ENCODE assay signal across 8 cellular contexts in genomic region chr17:43418441-43419374, GRCh38. TPM values are rescaled to one million over a fixed set of nuclear protein-coding genes. Genes with fewer than 3 reads are reported as not detected.
DNase-seq lines count a peak whose midpoint lies in the region; ATAC-seq and TF ChIP-seq lines count a peak whose summit lies in the region.

No MANE protein-coding gene starts in this region.

- peak overlapping the region in 1 of 2 experiments; percentile 33; a peak in 1 of 4 replicates for H3K4me3 ChIP-seq in HCT116 (replicated peaks in 1 of 2; ENCODE audit: low read depth in 1 of 2, low read length in 2 of 2)
- H3K4me3 ChIP-seq in brain microvascular endothelial cell (ENCODE audit: low read depth, low read length), result peak overlapping the region; percentile 34
- H3K4me3 ChIP-seq in vagina, result peak overlapping the region in 1 of 2 donors; percentile 7

- RAD21 ChIA-PET in HCT116 (lab: Charles Lee; ENCODE audit: low non-redundant PET in 1 of 2, low total read pairs in 2 of 2, uncharacterized antibody in 2 of 2, unreplicated experiment in 2 of 2), result no interaction called here

- DNase-seq in HCT116 (ENCODE audit: low read depth, low spot score) (peak; percentile 55), NCI-H446 treated with DMSO at 0.1 percent for 48 hours (lab: John Stamatoyannopoulos, UW) (peak; percentile 75), brain microvascular endothelial cell (peak; percentile 93), kidney tubule cell (ENCODE audit: low spot score) (peak; percentile 82), vagina (ENCODE audit: extremely low spot score in 2 of 2) (no peak)
- DNase-seq in effector CD4-positive, alpha-beta T cell, result no peak

- peak overlapping the region; percentile 19; the same call in 1 of the 2 replicates for H3K9ac ChIP-seq in HCT116 (ENCODE audit: low read length)

- POLR2A ChIA-PET in HCT116 (lab: Charles Lee), result interaction anchor here (0.9 to 3.1 kb wide), 4 partner anchors 15 to 49 kb away, joined by 3 to 8 read pairs (median 3); partner anchors contain the start of gene ARL4D

- peak overlapping the region; percentile 73 for H3K4me2 ChIP-seq in HCT116 (ENCODE audit: low read length)

- BruUV-seq in HCT116 (replicated peaks; lab: Mats Ljungman, UMichigan), result no TSS peak

- no peak for TF ChIP-seq CTCF in HCT116 (IDR thresholded peaks at IDR 0.05 in 2 of 3, conservative IDR thresholded peaks at IDR 0.05 in 1 of 3; ENCODE audit: borderline replicate concordance in 1 of 3, insufficient read depth in 1 of 3, low read depth in 2 of 3, low read length in 2 of 3)
- peak; percentile 28 for TF ChIP-seq CTCF in brain microvascular endothelial cell (IDR thresholded peaks at IDR 0.05; ENCODE audit: low read depth, low read length, missing control alignments)
- no peak for TF ChIP-seq CTCF in vagina (IDR thresholded peaks at IDR 0.05)

- TF ChIP-seq POLR2A in HCT116 (IDR thresholded peaks at IDR 0.05; ENCODE audit: borderline replicate concordance, extremely low read depth, insufficient read depth, insufficient read length), result no peak
- TF ChIP-seq POLR2A in vagina (IDR thresholded peaks at IDR 0.05), result no peak

- H3K27ac ChIP-seq in HCT116 (ENCODE audit: low read depth, low read length), result peak overlapping the region; percentile 39
- H3K27ac ChIP-seq in brain microvascular endothelial cell, result peak overlapping the region; percentile 65
- peak overlapping the region; percentile 81 for H3K27ac ChIP-seq in vagina

- H3K27me3 ChIP-seq in HCT116 (ENCODE audit: insufficient read depth, low read length) (no peaks in the 10 kb centered on the region), brain microvascular endothelial cell (replicated peaks) (no peaks in the 10 kb centered on the region), vagina (no peaks in the 10 kb centered on the region)

- peak overlapping the region; percentile 68 for H2AFZ ChIP-seq in HCT116 (ENCODE audit: low read depth, low read length, poor library complexity, severe bottlenecking)

- in situ Hi-C loops in brain microvascular endothelial cell (cut with HindIII; ENCODE audit: low pct_ligation_motif_present, low sequenced_read_pairs), result no loop called here

- H3K79me2 ChIP-seq in HCT116 (ENCODE audit: insufficient read depth, low read length), result no peaks in the 10 kb centered on the region

- intact Hi-C loops in HCT116 (cut with micrococcal nuclease) (no loop called here), vagina (cut with DNase I) (no loop called here)

- H3K36me3 ChIP-seq in HCT116 (ENCODE audit: control insufficient read depth in 1 of 2, insufficient read depth in 2 of 2, low read length in 2 of 2) (no peaks in the 10 kb centered on the region), brain microvascular endothelial cell (replicated peaks) (no peaks in the 10 kb centered on the region), vagina (no peaks in the 10 kb centered on the region)

- TF ChIP-seq RAD21 in HCT116 (IDR thresholded peaks at IDR 0.05; ENCODE audit: low read depth), result peak; percentile 24; the same call in 1 of the 2 replicates

- no peaks in the 10 kb centered on the region for H4K20me1 ChIP-seq in HCT116 (ENCODE audit: insufficient read depth)

- no peaks in the 10 kb centered on the region for H3K9me2 ChIP-seq in HCT116 (ENCODE audit: insufficient read depth)

- CTCF ChIA-PET in HCT116 (lab: Charles Lee), result interaction anchor here (0.9 to 2.0 kb wide), 2 partner anchors 11 to 24 kb away, joined by 3 to 5 read pairs; no protein-coding TSS in a partner anchor

- H3K4me1 ChIP-seq in HCT116 (ENCODE audit: control insufficient read depth in 1 of 2, insufficient read depth in 2 of 2, low read length in 2 of 2) (peaks cover 6 to 27% of the 10 kb centered on the region in 2 experiments), vagina (peaks cover 35% of the 10 kb centered on the region)

- no peaks in the 10 kb centered on the region for H3K9me3 ChIP-seq in HCT116 (ENCODE audit: control insufficient read depth in 1 of 2, insufficient read depth in 1 of 2, low read depth in 1 of 2, low read length in 2 of 2)
- H3K9me3 ChIP-seq in vagina, result no peaks in the 10 kb centered on the region

- ATAC-seq in HCT116 (peak; percentile 99), GM19351 (IDR thresholded peaks at IDR 0.05; ENCODE audit: unreplicated experiment) (no peak), HG02840 (IDR thresholded peaks at IDR 0.05; ENCODE audit: low FRiP score, unreplicated experiment) (no peak)

TF ChIP-seq in HCT116, 20 proteins besides CTCF, POLR2A, EP300 and RAD21:
- no peak for TF ChIP-seq EZH2 (IDR thresholded peaks at IDR 0.05)
- 0 out of 2 replicates have a peak, but pooled peaks have one; percentile 29 for TF ChIP-seq ZFX (IDR thresholded peaks at IDR 0.05)
- no peak for TF ChIP-seq ATF3 (IDR thresholded peaks at IDR 0.05)
- TF ChIP-seq CBX3 (IDR thresholded peaks at IDR 0.05; ENCODE audit: low read depth), result peak; percentile 97
- peak; percentile 56; the same call in 1 of the 2 replicates for TF ChIP-seq SP1 (IDR thresholded peaks at IDR 0.05; ENCODE audit: low read depth)
- peak; percentile 96 for TF ChIP-seq MAX (IDR thresholded peaks at IDR 0.05)
- TF ChIP-seq FOSL1 (IDR thresholded peaks at IDR 0.05; ENCODE audit: low read depth), result peak; percentile 87
- peak; percentile 81 for TF ChIP-seq JUND (IDR thresholded peaks at IDR 0.05)
- no peak for TF ChIP-seq ZNF274 (IDR thresholded peaks at IDR 0.05; ENCODE audit: low read depth, low read length)
- TF ChIP-seq SIN3A (IDR thresholded peaks at IDR 0.05; ENCODE audit: low read depth), result no peak
- TF ChIP-seq EGR1 (IDR thresholded peaks at IDR 0.05; ENCODE audit: low read depth), result no peak
- no peak for TF ChIP-seq CEBPB (IDR thresholded peaks at IDR 0.05; ENCODE audit: low read depth)
- TF ChIP-seq ELF1 (IDR thresholded peaks at IDR 0.05; ENCODE audit: borderline replicate concordance, low read depth), result no peak

RNA-seq across cellular contexts. Expression of gene ARL4D, which starts 19.9 kb away (rescaled TPM):
- total RNA-seq in HCT116 (2021; ENCODE audit: unreplicated experiment) (11.5 TPM), vagina (35.6 TPM)
- 13.4 and 16.0 TPM in 2 replicates for polyA plus RNA-seq in HCT116 (2012)

Comparison
In these comparisons a context has a peak if more than half of its experiments do, and no peak if none do; other contexts are left out.
1. DNase-seq: peak in HCT116 (single experiment), NCI-H446 treated with DMSO at 0.1 percent for 48 hours (single experiment), brain microvascular endothelial cell (single experiment) and kidney tubule cell (single experiment); none in vagina (0 of 2) and effector CD4-positive, alpha-beta T cell (single experiment).
2. Peak in every context shown above with its lines, with median percentiles within 50 percentile points of each other: H3K27ac ChIP-seq.